Comparison of ENCODE assay signal across 8 cellular contexts in the genomic region with DNA sequence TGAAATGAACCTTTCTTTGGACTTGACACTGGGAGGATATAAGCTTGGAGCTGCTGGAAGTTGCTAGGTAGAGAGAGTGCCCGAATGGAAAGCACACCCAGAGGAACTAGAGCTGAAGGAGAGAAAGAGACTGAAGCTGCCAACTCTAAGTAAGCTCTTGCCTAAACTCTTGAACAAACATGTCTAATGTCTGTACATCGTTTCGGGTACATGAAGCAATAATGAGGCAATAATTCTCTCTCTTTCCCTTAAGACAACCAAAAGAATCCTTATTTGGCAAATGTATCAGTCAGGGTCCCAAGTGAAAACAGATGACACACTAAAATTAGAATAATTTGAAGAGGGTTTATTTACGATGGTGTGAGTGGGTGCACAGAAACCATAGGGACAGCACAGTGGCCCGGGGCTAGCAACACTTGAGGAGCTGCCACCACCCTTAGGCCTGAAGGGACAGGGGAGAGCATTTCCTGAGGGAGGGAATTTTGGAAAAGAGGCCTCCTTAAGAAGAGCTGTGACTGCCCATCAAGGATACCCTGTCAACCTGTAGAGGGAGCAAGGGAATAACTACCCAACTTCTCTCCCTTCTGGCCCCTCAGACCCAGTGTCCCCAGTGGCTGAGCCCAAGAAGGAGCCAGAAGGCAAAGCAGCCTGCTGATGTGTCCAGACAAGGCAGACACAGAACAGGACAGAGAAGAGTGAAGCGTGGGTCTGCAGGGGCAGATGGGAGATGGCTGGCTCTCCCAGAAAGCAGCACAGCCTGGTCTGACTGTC. TPM values are rescaled to one million over a fixed set of nuclear protein-coding genes. Genes with fewer than 3 reads are reported as not detected.
DNase-seq lines count a peak whose midpoint lies in the region; ATAC-seq, FAIRE-seq and TF ChIP-seq lines count a peak whose summit lies in the region.

No MANE protein-coding gene starts in this region.

- H3K4me3 ChIP-seq in Loucy (ENCODE audit: low read length, poor library complexity, severe bottlenecking) (no peak overlapping the region), GM12878 (no peak overlapping the region), left lung (no peak overlapping the region), coronary artery (no peak overlapping the region)

- DNase-seq in DMS 273 (lab: John Stamatoyannopoulos, UW; ENCODE audit: unreplicated experiment) (peak; percentile 87), GM12878 (ENCODE audit: low read depth, low spot score) (no peak), left lung (no peak), coronary artery (ENCODE audit: low spot score) (no peak), amygdala (lab: John Stamatoyannopoulos, UW) (no peak)

- H3K4me1 ChIP-seq in Loucy (ENCODE audit: insufficient read depth, low read length, poor library complexity, severe bottlenecking) (peaks cover 20% of the 10 kb centered on the region), GM12878 (ENCODE audit: control insufficient read depth, insufficient read depth, low read length) (peaks cover 17% of the 10 kb centered on the region), left lung (peaks cover 0 to 17% of the 10 kb centered on the region in 2 donors)

- TF ChIP-seq CTCF in Loucy (conservative IDR thresholded peaks at IDR 0.05; ENCODE audit: low read length) (peak; percentile 68), GM12878 (IDR thresholded peaks at IDR 0.05 in 2 of 3, conservative IDR thresholded peaks at IDR 0.05 in 1 of 3; ENCODE audit: control insufficient read depth in 2 of 3, extremely low read depth in 1 of 3, insufficient read depth in 1 of 3, low read depth in 3 of 3, low read length in 3 of 3) (peak; percentile 29 to 54 (median 32); a peak in 4 of 6 replicates), left lung (IDR thresholded peaks at IDR 0.05) (no peak), coronary artery (IDR thresholded peaks at IDR 0.05) (no peak)

- no peaks in the 10 kb centered on the region for H3K9me2 ChIP-seq in Loucy (replicated peaks; ENCODE audit: low read depth, low read length)

- H3K27ac ChIP-seq in GM12878 (ENCODE audit: control insufficient read depth, insufficient read depth) (no peak overlapping the region), left lung (no peak overlapping the region), coronary artery (peak overlapping the region in 1 of 2 donors; percentile 30)

- no peak for TF ChIP-seq EP300 in GM12878 (IDR thresholded peaks at IDR 0.05; ENCODE audit: borderline replicate concordance in 1 of 2, control insufficient read depth in 1 of 2, low read depth in 2 of 2, low read length in 2 of 2)

- in situ Hi-C loops in GM12878 (cut with MboI), result no loop called here

- RAD21 ChIA-PET in GM12878 (lab: Charles Lee; ENCODE audit: unreplicated experiment), result interaction anchor here (0.9 to 2.0 kb wide), 9 partner anchors 8 to 131 kb away, joined by 3 to 19 read pairs (median 4); a partner anchor contains a TSS

- H3K27me3 ChIP-seq in Loucy (ENCODE audit: insufficient read depth, low read length, poor library complexity, severe bottlenecking), result no peaks in the 10 kb centered on the region
- no peaks in the 10 kb centered on the region for H3K27me3 ChIP-seq in GM12878 (replicated peaks in 1 of 2; ENCODE audit: control insufficient read depth in 2 of 2, insufficient read depth in 2 of 2, low read length in 1 of 2)
- H3K27me3 ChIP-seq in left lung, result no peaks in the 10 kb centered on the region

- ATAC-seq in GM12878 (peak; percentile 46), left lung (peak; percentile 53), HG02884 (IDR thresholded peaks at IDR 0.05; ENCODE audit: unreplicated experiment) (no peak), GM21515 (IDR thresholded peaks at IDR 0.05; ENCODE audit: unreplicated experiment) (no peak)

- H3K9ac ChIP-seq in Loucy (ENCODE audit: low read depth, low read length, poor library complexity, severe bottlenecking) (no peak overlapping the region), GM12878 (ENCODE audit: control insufficient read depth, insufficient read depth, low read length) (no peak overlapping the region)

- WGBS in GM12878 (ENCODE audit: insufficient coverage, insufficient replicate concordance, low lambda C conversion rate, missing lambda C conversion rate), result 40% methylated on average over 6 of the region's 6 CpGs

- H2AFZ ChIP-seq in Loucy (ENCODE audit: low read length) (no peak overlapping the region), GM12878 (ENCODE audit: control insufficient read depth, low read depth, low read length) (no peak overlapping the region; the same call in 1 of the 2 replicates)

- TF ChIP-seq RAD21 in GM12878 (IDR thresholded peaks at IDR 0.05; ENCODE audit: insufficient read depth, low read depth, low read length), result peak; percentile 42

- H3F3A ChIP-seq in Loucy (ENCODE audit: low read depth), result no peaks in the 10 kb centered on the region; the same call in 1 of the 2 replicates

- intact Hi-C loops in GM12878 (cut with micrococcal nuclease; ENCODE audit: unreplicated experiment) (loop anchor here (5.0 kb wide), 1 partner anchor 85 kb away; no protein-coding TSS in a partner anchor), left lung (cut with DNase I) (no loop called here)

- TF ChIP-seq POLR2A in GM12878 (IDR thresholded peaks at IDR 0.05; ENCODE audit: low read depth, low read length), result no peak

- CTCF ChIA-PET in GM12878 (lab: Yijun Ruan, JAX), result interaction anchor here (0.7 to 8.5 kb wide), 15 partner anchors 8 to 356 kb away, joined by 3 to 76 read pairs (median 5); a partner anchor contains a TSS

- SMC1A ChIA-PET in GM12878 (lab: Charles Lee; ENCODE audit: uncharacterized antibody, unreplicated experiment), result interaction anchor here (0.6 to 7.5 kb wide), 9 partner anchors 8 to 188 kb away, joined by 3 to 45 read pairs (median 4); no protein-coding TSS in a partner anchor

- no peaks in the 10 kb centered on the region for H3K79me2 ChIP-seq in Loucy (ENCODE audit: insufficient read depth, low read length)
- no peaks in the 10 kb centered on the region for H3K79me2 ChIP-seq in GM12878 (ENCODE audit: control insufficient read depth, insufficient read depth, low read length)

- H4K20me1 ChIP-seq in Loucy (ENCODE audit: insufficient read depth, low read length, poor library complexity, severe bottlenecking) (no peaks in the 10 kb centered on the region), GM12878 (ENCODE audit: control insufficient read depth, insufficient read depth) (no peaks in the 10 kb centered on the region)

- no peaks in the 10 kb centered on the region for H3K36me3 ChIP-seq in Loucy (ENCODE audit: insufficient read depth, low read length)
- no peaks in the 10 kb centered on the region for H3K36me3 ChIP-seq in GM12878 (ENCODE audit: control insufficient read depth in 2 of 2, insufficient read depth in 2 of 2, low read length in 1 of 2)
- no peaks in the 10 kb centered on the region for H3K36me3 ChIP-seq in left lung

- no peak overlapping the region for H3K4me2 ChIP-seq in Loucy (ENCODE audit: low read depth, low read length, poor library complexity, severe bottlenecking)
- H3K4me2 ChIP-seq in GM12878 (ENCODE audit: control insufficient read depth, insufficient read depth), result no peak overlapping the region

- no peak for FAIRE-seq in GM12878 (lab: Jason Lieb, UNC)

- no TSS peak for BruUV-seq in GM12878 (replicated peaks; lab: Mats Ljungman, UMichigan)

- POLR2A ChIA-PET in GM12878 (lab: Charles Lee), result interaction anchor here (0.6 to 1.5 kb wide), 2 partner anchors 20 to 26 kb away, joined by 3 read pairs; no protein-coding TSS in a partner anchor

- H3K9me3 ChIP-seq in Loucy (ENCODE audit: insufficient read depth, low read depth, low read length) (no peaks in the 10 kb centered on the region), GM12878 (replicated peaks; ENCODE audit: control insufficient read depth, insufficient read depth, low read length) (no peaks in the 10 kb centered on the region), left lung (no peaks in the 10 kb centered on the region)

TF ChIP-seq in GM12878, 131 proteins besides CTCF, POLR2A, EP300 and RAD21 (continues in another document):
- TF ChIP-seq HDAC6 (IDR thresholded peaks at IDR 0.05; ENCODE audit: unreplicated experiment) (no peak), IKZF1 (conservative IDR thresholded peaks at IDR 0.05) (0 out of 2 replicates have a peak, but pooled peaks have one; percentile 31), CBFB (IDR thresholded peaks at IDR 0.05; ENCODE audit: low read depth) (no peak)

RNA-seq across cellular contexts. Expression of a gene that starts 36.1 kb away (rescaled TPM):
- total RNA-seq in GM12878 (2013; cell fraction: nucleolus; rRNA removed), result 64.4 and 68.6 TPM in 2 replicates
- 70.5 and 82.1 TPM in 2 replicates for total RNA-seq in GM12878 (2014; rRNA removed)
- 94.4 and 96.7 TPM in 2 replicates for total RNA-seq in GM12878 (2014; rRNA removed; fragmentation: Illumina TruSeq; extraction: Trizol)
- total RNA-seq in GM12878 (2021), result 197 and 204 TPM in 2 replicates
- polyA plus RNA-seq in GM12878 (2011; ENCODE audit: low read depth), result 86.5 TPM
- 55.8 and 75.1 TPM in 2 replicates for polyA plus RNA-seq in GM12878 (2011; rRNA removed)
- polyA plus RNA-seq in GM12878 (2011; cell fraction: cytosol; rRNA removed), result 45.5 and 56.2 TPM in 2 replicates
- polyA plus RNA-seq in GM12878 (2011; cell fraction: nucleus; rRNA removed), result 47.1 and 71.8 TPM in 2 replicates
- polyA plus RNA-seq in GM12878 (2012), result 125 and 131 TPM in 2 replicates
- polyA plus RNA-seq in GM12878 (2014; fragmentation: Illumina TruSeq; extraction: Trizol), result 163 and 170 TPM in 2 replicates
- 10 to 100 TPM; 42.5 to 97.6 TPM for polyA plus RNA-seq in GM12878 (2014; fragmentation: Nextera tagmentation; extraction: Ambion mirVana)
- 90.0 and 97.9 TPM in 2 replicates for polyA plus RNA-seq in GM12878 (2014; rRNA removed)
- 100 to 1,000 TPM; 142 to 157 TPM for polyA plus RNA-seq in GM12878 (2016; fragmentation: Nextera tagmentation; extraction: Ambion mirVana)
- polyA minus RNA-seq in GM12878 (2011; rRNA and poly(A)+ RNA removed), result 29.4 and 34.5 TPM in 2 replicates
- polyA minus RNA-seq in GM12878 (2011; cell fraction: cytosol; rRNA and poly(A)+ RNA removed), result 36.6 and 38.2 TPM in 2 replicates
- 16.7 and 34.1 TPM in 2 replicates for polyA minus RNA-seq in GM12878 (2011; cell fraction: nucleus; rRNA and poly(A)+ RNA removed)
- total RNA-seq in left lung, result 10 to 100 TPM; 87.2 to 95.7 TPM

RNA-seq across cellular contexts. Expression of a gene that starts 39.4 kb away (rescaled TPM):
- total RNA-seq in GM12878 (2013; cell fraction: nucleolus; rRNA removed), result 309 and 320 TPM in 2 replicates
- total RNA-seq in GM12878 (2014; rRNA removed), result 334 and 416 TPM in 2 replicates
- total RNA-seq in GM12878 (2014; rRNA removed; fragmentation: Illumina TruSeq; extraction: Trizol), result 390 and 401 TPM in 2 replicates
- total RNA-seq in GM12878 (2021), result 348 and 360 TPM in 2 replicates
- 133 TPM for polyA plus RNA-seq in GM12878 (2011; ENCODE audit: low read depth)
- polyA plus RNA-seq in GM12878 (2011; rRNA removed), result 909 and 1,265 TPM in 2 replicates
- polyA plus RNA-seq in GM12878 (2011; cell fraction: cytosol; rRNA removed), result 152 and 181 TPM in 2 replicates
- polyA plus RNA-seq in GM12878 (2011; cell fraction: nucleus; rRNA removed), result 120 and 153 TPM in 2 replicates
- polyA plus RNA-seq in GM12878 (2012), result 252 and 315 TPM in 2 replicates
- polyA plus RNA-seq in GM12878 (2014; fragmentation: Illumina TruSeq; extraction: Trizol), result 547 and 710 TPM in 2 replicates
- polyA plus RNA-seq in GM12878 (2014; fragmentation: Nextera tagmentation; extraction: Ambion mirVana), result 100 to 1,000 TPM; 268 to 424 TPM
- polyA plus RNA-seq in GM12878 (2014; rRNA removed), result 180 and 224 TPM in 2 replicates
- polyA plus RNA-seq in GM12878 (2016; fragmentation: Nextera tagmentation; extraction: Ambion mirVana), result 100 to 1,000 TPM; 232 to 423 TPM
- 326 and 414 TPM in 2 replicates for polyA minus RNA-seq in GM12878 (2011; rRNA and poly(A)+ RNA removed)
- 268 and 284 TPM in 2 replicates for polyA minus RNA-seq in GM12878 (2011; cell fraction: cytosol; rRNA and poly(A)+ RNA removed)
- 63.8 and 72.4 TPM in 2 replicates for polyA minus RNA-seq in GM12878 (2011; cell fraction: nucleus; rRNA and poly(A)+ RNA removed)
- total RNA-seq in left lung, result 100 to 1,000 TPM; 210 to 272 TPM

Comparison
In these comparisons a context has a peak if more than half of its experiments do, and no peak if none do; other contexts are left out.
1. CTCF ChIP-seq: peak in Loucy (single experiment) and GM12878 (3 of 3); none in left lung (0 of 2) and coronary artery (single experiment).
2. ATAC-seq: peak in GM12878 (single experiment) and left lung (single experiment); none in HG02884 (single experiment) and GM21515 (single experiment).